ENCODE assay signal across 9 cellular contexts in genomic region chr2:169006665-169007064, GRCh38. TPM values are rescaled to one million over a fixed set of nuclear protein-coding genes. Genes with fewer than 3 reads are reported as not detected.
"Had no signal": no experiment of that assay in that cellular context is flagged by ENCODE, and none has a peak within 500 bp of the region (broad histone marks: within the 10 kb centered on the region; RNA-seq: fewer than 3 reads in every experiment).

No MANE protein-coding gene starts in this region.

- DNase-seq: H9, HCEC 1CT, KG1 had no signal

- ATAC-seq: GM23338, HepG2 had no signal

- FAIRE-seq: H1, H54, HepG2 had no signal

- H3K4me3 ChIP-seq: GM23338 had no signal

- H3K4me2 ChIP-seq: GM23338 had no signal

- H2AFZ ChIP-seq: GM23338 had no signal

RNA-seq across cellular contexts. Expression of gene ABCB11, which starts 24.5 kb away (rescaled TPM):
- total RNA-seq: GM23338, H1, H9, HepG2, HT1080 had no signal
- polyA plus RNA-seq: GM23338, H1, HepG2, IgD-negative memory B cell had no signal
